18 cellular contexts compared by ENCODE assay signal in genomic region chr14:105471823-105472495, GRCh38. TPM values are rescaled to one million over a fixed set of nuclear protein-coding genes. Genes with fewer than 3 reads are reported as not detected.
DNase-seq lines count a peak whose midpoint lies in the region; ATAC-seq, FAIRE-seq and TF ChIP-seq lines count a peak whose summit lies in the region.
"Had no signal": no experiment of that assay in that cellular context is flagged by ENCODE, and none has a peak within 500 bp of the region (broad histone marks: within the 10 kb centered on the region; RNA-seq: fewer than 3 reads in every experiment).

No MANE protein-coding gene starts in this region.

- H3K4me1 ChIP-seq in BLaER1 treated with 17β-estradiol and CSF1 and Interleukin-3, amounts not matched to agents 10 nM and 100 nM = peaks cover 65 to 97% (median 91%) of the 10 kb centered on the region in 10 experiments
- H3K4me1 ChIP-seq in body of pancreas (peaks cover 59% of the 10 kb centered on the region), pancreas (peaks cover 9 to 29% (median 16%) of the 10 kb centered on the region in 3 donors)

- no peak for TF ChIP-seq POLR2A in body of pancreas (IDR thresholded peaks at IDR 0.05)

- 0 out of 22 replicates have a peak overlapping the region, but pooled peaks of 2 of the 11 experiments have one; percentile 4 to 20 for H3K27ac ChIP-seq in BLaER1 treated with 17β-estradiol and CSF1 and Interleukin-3, amounts not matched to agents 10 nM and 100 nM
- H3K27ac ChIP-seq in body of pancreas (peak overlapping the region in 3 of 4 donors; percentile 73 to 81 (median 80)), pancreas (peak overlapping the region; percentile 59 to 76 (median 66))
- H3K27ac ChIP-seq: brain microvascular endothelial cell had no signal

- intact Hi-C loops in body of pancreas (cut with DNase I) (no loop called here), left ventricle myocardium superior (cut with micrococcal nuclease) (no loop called here), pancreas (cut with DNase I) (no loop called here), natural killer cell (cut with micrococcal nuclease) (no loop called here)

- FAIRE-seq in pancreas (lab: Jason Lieb, UNC) = no peak

- DNase-seq in body of pancreas = no peak
- peak; percentile 79 for DNase-seq in left ventricle myocardium superior
- no peak for DNase-seq in pancreas
- no peak for DNase-seq in T-helper 1 cell
- no peak for DNase-seq in NCI-H2196 treated with DMSO at 0.1 percent for 48 hours (lab: John Stamatoyannopoulos, UW; ENCODE audit: unreplicated experiment)
- DNase-seq in natural killer cell = no peak
- DNase-seq: activated CD8-positive, alpha-beta memory T cell treated with anti-CD3 and anti-CD28 coated beads, Interleukin-2, amount 50 U/mL, for 48 hours; activated naive CD4-positive, alpha-beta T cell treated with anti-CD3 and anti-CD28 coated beads, Interleukin-2, amount 10 ng/mL, durations not matched to agents 7 days and 5 days; brain microvascular endothelial cell; effector memory CD4-positive, alpha-beta T cell; KBM-7; NCI-H1105; stimulated activated CD4-positive, alpha-beta T cell treated with anti-CD3 and anti-CD28 coated beads, Interleukin-2, amount 100 ng/mL, for 24 hours; T-helper 2 cell had no signal

- H3K9me3 ChIP-seq in BLaER1 treated with 17β-estradiol and CSF1 and Interleukin-3, amounts not matched to agents 10 nM and 100 nM (replicated peaks in 1 of 11) = peaks cover 0 to under 1% (median 0%) of the 10 kb centered on the region in 11 experiments; a peak in 1 of 22 replicates
- H3K9me3 ChIP-seq in body of pancreas (no peaks in the 10 kb centered on the region), pancreas (no peaks in the 10 kb centered on the region)
- H3K9me3 ChIP-seq: tibial nerve had no signal

- H3K9me3 Mint-ChIP-seq in natural killer cell = no peaks in the 10 kb centered on the region
- H3K9me3 Mint-ChIP-seq: activated naive CD4-positive, alpha-beta T cell treated with anti-CD3 and anti-CD28 coated beads, Interleukin-2, amount 10 ng/mL, durations not matched to agents 7 days and 5 days; nephron had no signal

- peak overlapping the region; percentile 8 to 100 (median 98) for H3K4me2 ChIP-seq in BLaER1 treated with 17β-estradiol and CSF1 and Interleukin-3, amounts not matched to agents 10 nM and 100 nM

- peaks cover 15 to 23% (median 21%) of the 10 kb centered on the region in 11 experiments; a peak in 19 of 22 replicates for H3K36me3 ChIP-seq in BLaER1 treated with 17β-estradiol and CSF1 and Interleukin-3, amounts not matched to agents 10 nM and 100 nM
- H3K36me3 ChIP-seq in body of pancreas (replicated peaks in 1 of 2; ENCODE audit: insufficient read depth in 1 of 2, low read depth in 2 of 2) = no peaks in the 10 kb centered on the region
- H3K36me3 ChIP-seq in pancreas = peaks cover 0 to 4% (median 0%) of the 10 kb centered on the region in 3 donors

- no peaks in the 10 kb centered on the region for H3K36me3 Mint-ChIP-seq in natural killer cell
- H3K36me3 Mint-ChIP-seq: activated naive CD4-positive, alpha-beta T cell treated with anti-CD3 and anti-CD28 coated beads, Interleukin-2, amount 10 ng/mL, durations not matched to agents 7 days and 5 days had no signal

- ATAC-seq in body of pancreas (no peak), left ventricle myocardium superior (peak; percentile 23), pancreas (no peak), GM19463 (IDR thresholded peaks at IDR 0.05; ENCODE audit: unreplicated experiment) (no peak), natural killer cell (no peak)

- no peak for TF ChIP-seq CTCF in body of pancreas (IDR thresholded peaks at IDR 0.05)
- TF ChIP-seq CTCF in pancreas (IDR thresholded peaks at IDR 0.05) = no peak
- no peak for TF ChIP-seq CTCF in natural killer cell (IDR thresholded peaks at IDR 0.05)

- no peak overlapping the region; a peak in 1 of 20 replicates for H3K4me3 ChIP-seq in BLaER1 treated with 17β-estradiol and CSF1 and Interleukin-3, amounts not matched to agents 10 nM and 100 nM
- no peak overlapping the region for H3K4me3 ChIP-seq in body of pancreas
- no peak overlapping the region for H3K4me3 ChIP-seq in pancreas
- H3K4me3 ChIP-seq: tibial nerve had no signal

- peak overlapping the region in 4 of 11 experiments; percentile 15 to 57 (median 44); a peak in 8 of 22 replicates for H3K9ac ChIP-seq in BLaER1 treated with 17β-estradiol and CSF1 and Interleukin-3, amounts not matched to agents 10 nM and 100 nM

- peaks cover 41 to 94% (median 79%) of the 10 kb centered on the region in 11 experiments; a peak in 21 of 22 replicates for H4K20me1 ChIP-seq in BLaER1 treated with 17β-estradiol and CSF1 and Interleukin-3, amounts not matched to agents 10 nM and 100 nM

- WGBS in body of pancreas, 2 donors = 67 to 76% methylated on average over 3 to 7 of the region's 8 CpGs
- 67 to 72% methylated on average over 8 of the region's 8 CpGs for WGBS in pancreas, 2 donors

- no peak overlapping the region for H3K27ac Mint-ChIP-seq in natural killer cell
- H3K27ac Mint-ChIP-seq: activated naive CD4-positive, alpha-beta T cell treated with anti-CD3 and anti-CD28 coated beads, Interleukin-2, amount 10 ng/mL, durations not matched to agents 7 days and 5 days; nephron had no signal

- H3K27me3 ChIP-seq in BLaER1 treated with 17β-estradiol and CSF1 and Interleukin-3, amounts not matched to agents 10 nM and 100 nM = peaks cover 23 to 39% (median 23%) of the 10 kb centered on the region in 11 experiments
- H3K27me3 ChIP-seq in body of pancreas = no peaks in the 10 kb centered on the region
- H3K27me3 ChIP-seq in pancreas = no peaks in the 10 kb centered on the region
- H3K27me3 ChIP-seq: brain microvascular endothelial cell had no signal

- no peak overlapping the region for H3K4me3 Mint-ChIP-seq in natural killer cell
- H3K4me3 Mint-ChIP-seq: activated naive CD4-positive, alpha-beta T cell treated with anti-CD3 and anti-CD28 coated beads, Interleukin-2, amount 10 ng/mL, durations not matched to agents 7 days and 5 days had no signal

- peaks cover 0 to 13% of the 10 kb centered on the region in 2 donors for H3K4me1 Mint-ChIP-seq in natural killer cell
- H3K4me1 Mint-ChIP-seq: nephron had no signal

- peaks cover 0 to 6% of the 10 kb centered on the region in 2 donors for H3K27me3 Mint-ChIP-seq in natural killer cell (ENCODE audit: low read depth in 2 of 2)

RNA-seq across cellular contexts. Expression of gene CRIP2, which starts 2.7 kb away (rescaled TPM):
- total RNA-seq in body of pancreas (10 to 100 TPM; 65.9 to 96.6 TPM), left ventricle myocardium superior (1,036 TPM), pancreas (10 to 100 TPM; 12.9 to 37.4 (median 24.3) TPM), natural killer cell (1 to 10 TPM; 1.7 to 4.6 (median 2.0) TPM)
- polyA plus RNA-seq in pancreas = 100 to 1,000 TPM in 1 of 2 donors, 10 to 100 TPM in 1; 99.5 to 223 TPM

RNA-seq across cellular contexts. Expression of gene CRIP1, which starts 14.7 kb away (rescaled TPM):
- 1 to 10 TPM; 2.6 to 5.4 TPM for total RNA-seq in body of pancreas
- total RNA-seq in left ventricle myocardium superior = 59.4 TPM
- total RNA-seq in pancreas = 10 to 100 TPM in 1 of 6 donors, 1 to 10 TPM in 5; 2.4 to 14.0 (median 9.0) TPM
- polyA plus RNA-seq in pancreas = 10 to 100 TPM; 35.4 to 71.0 TPM
- total RNA-seq in natural killer cell = 100 to 1,000 TPM; 276 to 334 (median 290) TPM

RNA-seq across cellular contexts. Expression of gene TEDC1, which starts 19.1 kb away (rescaled TPM):
- total RNA-seq in body of pancreas = 10 to 100 TPM in 1 of 2 donors, 1 to 10 TPM in 1; 1.6 to 12.2 TPM
- total RNA-seq in left ventricle myocardium superior = 5.1 TPM
- total RNA-seq in pancreas = 1 to 10 TPM; 2.0 to 5.2 (median 3.3) TPM
- polyA plus RNA-seq in pancreas = 10 to 100 TPM; 18.1 to 21.5 TPM
- 100 to 1,000 TPM in 2 of 3 donors, 10 to 100 TPM in 1; 70.0 to 233 (median 112) TPM for total RNA-seq in natural killer cell

RNA-seq across cellular contexts. Expression of gene MTA1, which starts 52.3 kb away (rescaled TPM):
- total RNA-seq in body of pancreas (10 to 100 TPM; 69.8 to 92.6 TPM), left ventricle myocardium superior (201 TPM), pancreas (10 to 100 TPM; 34.8 to 68.6 (median 51.6) TPM), natural killer cell (100 to 1,000 TPM; 104 to 125 (median 112) TPM)
- polyA plus RNA-seq in pancreas = 100 to 1,000 TPM; 115 to 138 TPM

RNA-seq across cellular contexts. Expression of gene TMEM121, which starts 54.4 kb away (rescaled TPM):
- 10 to 100 TPM in 1 of 2 donors, 1 to 10 TPM in 1; 4.2 to 13.8 TPM for total RNA-seq in body of pancreas
- total RNA-seq in left ventricle myocardium superior = 4.0 TPM
- total RNA-seq in pancreas = 1 to 10 TPM in 5 of 6 donors, under 1 TPM in 1; 0.92 to 3.3 (median 1.8) TPM
- polyA plus RNA-seq in pancreas = 1 to 10 TPM; 1.2 to 2.5 TPM
- total RNA-seq in natural killer cell = under 1 TPM in 2 of 3 donors, not detected in 1; 0.54 to 0.80 TPM

Comparison
In these comparisons a context has a peak if more than half of its experiments do, and no peak if none do; other contexts are left out.
1. RNA of gene CRIP2, which starts 2.7 kb away (total RNA-seq): 1,036 TPM in left ventricle myocardium superior (single experiment); 65.9 to 96.6 TPM in body of pancreas, 12.9 to 37.4 TPM in pancreas and 1.7 to 4.6 TPM in natural killer cell; every median in the first group is over 10 times any median in the second.
2. RNA of gene TEDC1, which starts 19.1 kb away (total RNA-seq): 70.0 to 233 TPM in natural killer cell; 1.6 to 12.2 TPM in body of pancreas, 5.1 TPM in left ventricle myocardium superior (single experiment) and 2.0 to 5.2 TPM in pancreas; every median in the first group is over 4 times any median in the second.